21 cellular contexts compared by ENCODE assay signal in genomic region chr6:137490961-137491360, GRCh38. TPM values are rescaled to one million over a fixed set of nuclear protein-coding genes. Genes with fewer than 3 reads are reported as not detected.
"Had no signal": no experiment of that assay in that cellular context is flagged by ENCODE, and none has a peak within 500 bp of the region (broad histone marks: within the 10 kb centered on the region; RNA-seq: fewer than 3 reads in every experiment).

No MANE protein-coding gene starts in this region.

- H3K27ac Mint-ChIP-seq: activated CD4-positive, alpha-beta T cell treated with anti-CD3 and anti-CD28 coated beads for 36 hours; activated naive CD8-positive, alpha-beta T cell treated with anti-CD3 and anti-CD28 coated beads for 36 hours; nephron had no signal

- ATAC-seq: left lung had no signal

- H3K27ac ChIP-seq: esophagus squamous epithelium, hepatocyte, left lung, thyroid gland had no signal

- H3K4me3 Mint-ChIP-seq: activated CD4-positive, alpha-beta T cell treated with anti-CD3 and anti-CD28 coated beads for 36 hours; activated naive CD8-positive, alpha-beta T cell treated with anti-CD3 and anti-CD28 coated beads for 36 hours had no signal

- DNase-seq: activated CD4-positive, alpha-beta T cell treated with anti-CD3 and anti-CD28 coated beads for 36 hours; activated CD4-positive, alpha-beta T cell treated with anti-CD3 and anti-CD28 coated beads, Interleukin-2, amount 50 U/mL, for 48 hours; activated gamma-delta T cell; activated naive CD8-positive, alpha-beta T cell treated with anti-CD3 and anti-CD28 coated beads for 36 hours; amniotic stem cell; effector CD4-positive, alpha-beta T cell; esophagus squamous epithelium; left lung; midbrain; occipital lobe; posterior cingulate gyrus; stimulated activated CD4-positive, alpha-beta T cell treated with anti-CD3 and anti-CD28 coated beads, Interleukin-12 subunit alpha, Interleukin-12 subunit beta, amount 100 ng/mL, for 4 hours; stimulated activated CD4-positive, alpha-beta T cell treated with anti-CD3 and anti-CD28 coated beads, Interleukin-1b, Interleukin-23, amount 100 ng/mL, for 48 hours; stimulated activated CD8-positive, alpha-beta memory T cell treated with anti-CD3 and anti-CD28 coated beads, Interleukin-4, amount 100 ng/mL, for 48 hours; thyroid gland had no signal

- H3K79me2 ChIP-seq: hepatocyte had no signal

- H3K9me3 Mint-ChIP-seq: activated naive CD8-positive, alpha-beta T cell treated with anti-CD3 and anti-CD28 coated beads for 36 hours had no signal

- H3K4me2 ChIP-seq: hepatocyte had no signal

- H2AFZ ChIP-seq: hepatocyte had no signal

- H3K36me3 Mint-ChIP-seq: activated naive CD8-positive, alpha-beta T cell treated with anti-CD3 and anti-CD28 coated beads for 36 hours had no signal

- H3K9me3 ChIP-seq: esophagus squamous epithelium, left lung, thyroid gland had no signal

RNA-seq across cellular contexts. Expression of gene OLIG3, which starts 3.2 kb away (rescaled TPM):
- total RNA-seq: activated CD4-positive, alpha-beta T cell treated with anti-CD3 and anti-CD28 coated beads for 36 hours; esophagus squamous epithelium; hepatocyte; kidney epithelial cell; left lung; lung microvascular endothelial cell; occipital lobe; subcutaneous adipose tissue; thyroid gland; urinary bladder had no signal
